In the genomic region with DNA sequence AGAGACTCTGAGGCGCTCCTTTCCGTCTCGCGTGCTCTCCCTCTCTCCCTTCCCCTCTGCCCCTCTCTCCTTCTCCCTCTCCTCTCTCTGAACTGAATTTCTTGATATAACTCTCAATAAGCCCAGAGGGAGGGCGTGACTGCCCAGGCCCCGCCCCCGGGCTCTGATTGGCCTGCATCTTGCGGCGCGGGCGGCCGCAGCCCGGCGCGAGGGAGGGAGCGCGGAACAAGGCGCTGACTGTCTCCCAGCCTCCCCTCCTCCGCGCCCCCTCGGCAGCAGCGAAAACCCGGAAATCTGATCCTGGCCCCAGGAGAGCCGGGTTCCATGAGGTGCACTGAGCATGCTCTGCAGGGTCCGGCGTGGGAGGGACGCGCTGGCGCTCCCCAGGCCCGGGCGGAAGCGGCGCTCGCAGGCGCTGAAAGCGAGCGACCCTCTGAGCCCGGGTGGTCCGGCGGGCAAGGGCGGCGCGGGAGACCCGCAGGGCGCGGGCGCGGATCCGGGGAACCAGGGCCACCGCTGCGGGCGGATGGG, we compare ENCODE assay signal across 9 cellular contexts. TPM values are rescaled to one million over a fixed set of nuclear protein-coding genes. Genes with fewer than 3 reads are reported as not detected.
DNase-seq lines count a peak whose midpoint lies in the region; ATAC-seq and TF ChIP-seq lines count a peak whose summit lies in the region.
"Had no signal": no experiment of that assay in that cellular context is flagged by ENCODE, and none has a peak within 500 bp of the region (broad histone marks: within the 10 kb centered on the region; RNA-seq: fewer than 3 reads in every experiment).

A gene with protein sequence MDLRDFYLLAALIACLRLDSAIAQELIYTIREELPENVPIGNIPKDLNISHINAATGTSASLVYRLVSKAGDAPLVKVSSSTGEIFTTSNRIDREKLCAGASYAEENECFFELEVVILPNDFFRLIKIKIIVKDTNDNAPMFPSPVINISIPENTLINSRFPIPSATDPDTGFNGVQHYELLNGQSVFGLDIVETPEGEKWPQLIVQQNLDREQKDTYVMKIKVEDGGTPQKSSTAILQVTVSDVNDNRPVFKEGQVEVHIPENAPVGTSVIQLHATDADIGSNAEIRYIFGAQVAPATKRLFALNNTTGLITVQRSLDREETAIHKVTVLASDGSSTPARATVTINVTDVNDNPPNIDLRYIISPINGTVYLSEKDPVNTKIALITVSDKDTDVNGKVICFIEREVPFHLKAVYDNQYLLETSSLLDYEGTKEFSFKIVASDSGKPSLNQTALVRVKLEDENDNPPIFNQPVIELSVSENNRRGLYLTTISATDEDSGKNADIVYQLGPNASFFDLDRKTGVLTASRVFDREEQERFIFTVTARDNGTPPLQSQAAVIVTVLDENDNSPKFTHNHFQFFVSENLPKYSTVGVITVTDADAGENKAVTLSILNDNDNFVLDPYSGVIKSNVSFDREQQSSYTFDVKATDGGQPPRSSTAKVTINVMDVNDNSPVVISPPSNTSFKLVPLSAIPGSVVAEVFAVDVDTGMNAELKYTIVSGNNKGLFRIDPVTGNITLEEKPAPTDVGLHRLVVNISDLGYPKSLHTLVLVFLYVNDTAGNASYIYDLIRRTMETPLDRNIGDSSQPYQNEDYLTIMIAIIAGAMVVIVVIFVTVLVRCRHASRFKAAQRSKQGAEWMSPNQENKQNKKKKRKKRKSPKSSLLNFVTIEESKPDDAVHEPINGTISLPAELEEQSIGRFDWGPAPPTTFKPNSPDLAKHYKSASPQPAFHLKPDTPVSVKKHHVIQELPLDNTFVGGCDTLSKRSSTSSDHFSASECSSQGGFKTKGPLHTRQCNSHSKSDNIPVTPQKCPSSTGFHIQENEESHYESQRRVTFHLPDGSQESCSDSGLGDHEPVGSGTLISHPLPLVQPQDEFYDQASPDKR (N-terminal part only) (minus strand): TSS at position 94 of the 531 bp plus-strand sequence. CDS start 1,896 bp downstream, outside the sequence.

- H3K4me1 ChIP-seq in Caco-2 = no peaks in the 10 kb centered on the region; the same call in 1 of the 2 replicates
- peaks cover 13% of the 10 kb centered on the region for H3K4me1 ChIP-seq in HUES64 (ENCODE audit: insufficient read depth, low read length)
- peaks cover 16% of the 10 kb centered on the region for H3K4me1 ChIP-seq in OCI-LY3 (ENCODE audit: low read length)
- H3K4me1 ChIP-seq in mucosa of stomach (ENCODE audit: control insufficient read depth, insufficient read depth, low read length) = no peaks in the 10 kb centered on the region

- no peaks in the 10 kb centered on the region for H3K9me3 Mint-ChIP-seq in Caco-2 (ENCODE audit: unreplicated experiment)
- no peaks in the 10 kb centered on the region for H3K9me3 Mint-ChIP-seq in activated T-cell treated with anti-CD3 and anti-CD28 coated beads, Interleukin-2, amount 50 U/mL, for 24 hours
- H3K9me3 Mint-ChIP-seq: nephron had no signal

- POLR2A ChIA-PET in Caco-2 (lab: Charles Lee) = no interaction called here

- no peaks in the 10 kb centered on the region for H4K20me1 ChIP-seq in OCI-LY3 (ENCODE audit: insufficient read depth, low read length)

- no peak within 1 kb of the TSS for H3K4me3 Mint-ChIP-seq in Caco-2 (ENCODE audit: unreplicated experiment)
- H3K4me3 Mint-ChIP-seq in activated T-cell treated with anti-CD3 and anti-CD28 coated beads, Interleukin-2, amount 50 U/mL, for 24 hours = no peak within 1 kb of the TSS
- H3K4me3 Mint-ChIP-seq: nephron had no signal

- BruUV-seq in Caco-2 (replicated peaks; lab: Mats Ljungman, UMichigan) = no TSS peak

- TF ChIP-seq CTCF in Caco-2 (IDR thresholded peaks at IDR 0.05; ENCODE audit: insufficient read depth in 1 of 2, low read depth in 1 of 2, low read length in 1 of 2, severe bottlenecking in 1 of 2, unreplicated experiment in 1 of 2) = no peak
- TF ChIP-seq CTCF in OCI-LY3 (IDR thresholded peaks at IDR 0.05; ENCODE audit: low read depth, low read length) = no peak

- intact Hi-C loops in Caco-2 (cut with micrococcal nuclease; ENCODE audit: unreplicated experiment) = no loop called here

- no peaks in the 10 kb centered on the region for H3K9me3 ChIP-seq in Caco-2
- H3K9me3 ChIP-seq in HUES64 (ENCODE audit: insufficient read depth, low read depth, low read length) = no peaks in the 10 kb centered on the region
- no peaks in the 10 kb centered on the region for H3K9me3 ChIP-seq in OCI-LY3 (ENCODE audit: insufficient read depth, low read length)
- no peaks in the 10 kb centered on the region for H3K9me3 ChIP-seq in mucosa of stomach (ENCODE audit: control insufficient read depth, low read length)

- WGBS in HUES64 = under 1% methylated on average over 52 of the region's 52 CpGs

- H3K27ac Mint-ChIP-seq in Caco-2 (ENCODE audit: unreplicated experiment) = no peak within 1 kb of the TSS
- H3K27ac Mint-ChIP-seq in activated T-cell treated with anti-CD3 and anti-CD28 coated beads, Interleukin-2, amount 50 U/mL, for 24 hours = no peak within 1 kb of the TSS

- CTCF ChIA-PET in Caco-2 (lab: Charles Lee) = no interaction called here

- no peaks in the 10 kb centered on the region for H3K36me3 ChIP-seq in Caco-2 (ENCODE audit: control insufficient read depth, insufficient read depth, low read length)
- H3K36me3 ChIP-seq in HUES64 (ENCODE audit: insufficient read depth, low read length) = no peaks in the 10 kb centered on the region
- H3K36me3 ChIP-seq in OCI-LY3 (replicated peaks; ENCODE audit: low read depth, low read length) = no peaks in the 10 kb centered on the region
- H3K36me3 ChIP-seq in mucosa of stomach (ENCODE audit: control insufficient read depth, insufficient read depth, low read length) = no peaks in the 10 kb centered on the region

- H2AFZ ChIP-seq in OCI-LY3 (ENCODE audit: low read depth, low read length) = peak within 1 kb of the TSS; percentile 94

- peaks cover 11% of the 10 kb centered on the region for H3K27me3 Mint-ChIP-seq in Caco-2 (ENCODE audit: insufficient read depth, unreplicated experiment)
- peaks cover 24% of the 10 kb centered on the region for H3K27me3 Mint-ChIP-seq in activated T-cell treated with anti-CD3 and anti-CD28 coated beads, Interleukin-2, amount 50 U/mL, for 24 hours

- H3K36me3 Mint-ChIP-seq in Caco-2 (ENCODE audit: insufficient read depth, unreplicated experiment) = peaks cover 5% of the 10 kb centered on the region
- peaks cover 2% of the 10 kb centered on the region for H3K36me3 Mint-ChIP-seq in activated T-cell treated with anti-CD3 and anti-CD28 coated beads, Interleukin-2, amount 50 U/mL, for 24 hours (ENCODE audit: low read depth)

- H3K79me2 ChIP-seq in OCI-LY3 (ENCODE audit: low read length) = no peaks in the 10 kb centered on the region

- H3K4me2 ChIP-seq in OCI-LY3 (ENCODE audit: low read length) = peak within 1 kb of the TSS; percentile 95

- DNase-seq in Caco-2 = peak; percentile 95
- DNase-seq in activated T-cell treated with anti-CD3 and anti-CD28 coated beads, Interleukin-2, amount 50 U/mL, for 24 hours = peak; percentile 92
- peak; percentile 89 for DNase-seq in stimulated activated CD8-positive, alpha-beta memory T cell treated with anti-CD3 and anti-CD28 coated beads, Interleukin-4, amount 100 ng/mL, for 48 hours

- peak; percentile 90 for ATAC-seq in GM21447 (IDR thresholded peaks at IDR 0.05; ENCODE audit: unreplicated experiment)
- ATAC-seq in esophagus mucosa = peak; percentile 97

- H3K4me1 Mint-ChIP-seq in Caco-2 (ENCODE audit: low read depth, unreplicated experiment) = peaks cover 7% of the 10 kb centered on the region
- H3K4me1 Mint-ChIP-seq in activated T-cell treated with anti-CD3 and anti-CD28 coated beads, Interleukin-2, amount 50 U/mL, for 24 hours (ENCODE audit: low read depth) = peaks cover 11% of the 10 kb centered on the region

- H3K27ac ChIP-seq in HUES64 (ENCODE audit: low read depth, low read length) = peak within 1 kb of the TSS; percentile 28; the same call in 1 of the 2 replicates
- H3K27ac ChIP-seq in OCI-LY3 (ENCODE audit: low read length) = peak within 1 kb of the TSS; percentile 46

- peak within 1 kb of the TSS; percentile 62 for H3K4me3 ChIP-seq in Caco-2 (ENCODE audit: low read depth, low read length)
- peak within 1 kb of the TSS; percentile 81 for H3K4me3 ChIP-seq in HUES64 (ENCODE audit: low read length)
- H3K4me3 ChIP-seq in OCI-LY3 (ENCODE audit: low read length) = peak within 1 kb of the TSS; percentile 91
- H3K4me3 ChIP-seq in mucosa of stomach (ENCODE audit: low read length) = peak within 1 kb of the TSS; percentile 75

- peak within 1 kb of the TSS; percentile 74 for H3K9ac ChIP-seq in HUES64 (ENCODE audit: low read depth, low read length)
- H3K9ac ChIP-seq in OCI-LY3 (ENCODE audit: low read length) = peak within 1 kb of the TSS; percentile 89
- H3K9ac ChIP-seq in mucosa of stomach (ENCODE audit: low read length) = peak within 1 kb of the TSS; percentile 67

- no peaks in the 10 kb centered on the region for H3K27me3 ChIP-seq in Caco-2 (replicated peaks; ENCODE audit: control insufficient read depth, insufficient read depth, low read length)
- peaks cover 42% of the 10 kb centered on the region for H3K27me3 ChIP-seq in HUES64 (ENCODE audit: insufficient read depth, low read length)
- H3K27me3 ChIP-seq in OCI-LY3 (ENCODE audit: low read depth, low read length) = peaks cover 20% of the 10 kb centered on the region
- H3K27me3 ChIP-seq in mucosa of stomach (ENCODE audit: control insufficient read depth, insufficient read depth, low read length) = peaks cover 11% of the 10 kb centered on the region

RNA-seq across cellular contexts. Expression of the gene that starts here (rescaled TPM):
- total RNA-seq in Caco-2 (2022) (0.11 and 0.32 TPM in 2 replicates), esophagus mucosa (0.08 TPM)
- polyA plus RNA-seq in HUES64 (2013, experiment 1 of 2) = 0.65 TPM
- 0.76 TPM for polyA plus RNA-seq in HUES64 (2013, experiment 2 of 2)

Comparison
In these comparisons a context has a peak if more than half of its experiments do, and no peak if none do; other contexts are left out.
1. Peak in every context shown above with its lines: DNase-seq, ATAC-seq, H3K4me3 ChIP-seq and H3K27ac ChIP-seq.
2. Peak in DNase-seq and H3K4me3 ChIP-seq in Caco-2; RNA of the gene not detected or under 1 TPM.
3. Peak in ATAC-seq in esophagus mucosa; RNA of the gene not detected or under 1 TPM.